31 cellular contexts compared by ENCODE assay signal in genomic region chr1:237467320-237467719, GRCh38.
"Had no signal": no experiment of that assay in that cellular context is flagged by ENCODE, and none has a peak within 500 bp of the region (broad histone marks: within the 10 kb centered on the region; RNA-seq: fewer than 3 reads in every experiment).

No MANE protein-coding gene starts in this region.

- FAIRE-seq: bronchial epithelial cell, K562 had no signal

- H3K4me3 ChIP-seq: K562, Peyer's patch, SJCRH30, SK-N-MC had no signal

- ATAC-seq: activated CD4-positive, alpha-beta T cell treated with anti-CD3 and anti-CD28 coated beads for 36 hours; activated CD4-positive, CD25-positive, alpha-beta regulatory T cell treated with anti-CD3 and anti-CD28 coated beads, Interleukin-2, amount 50 U/mL, for 24 hours; activated naive CD4-positive, alpha-beta T cell treated with anti-CD3 and anti-CD28 coated beads, Interleukin-2, amount 50 U/mL, for 72 hours; activated T-cell treated with anti-CD3 and anti-CD28 coated beads, Interleukin-2, amount 50 U/mL, for 4 hours; K562; PC-3; WTC11 had no signal

- H3K9me3 ChIP-seq: Peyer's patch, SJCRH30 had no signal

- H3K27me3 ChIP-seq: Peyer's patch, SJCRH30 had no signal

- H3K27ac ChIP-seq: Peyer's patch, SJCRH30, SK-N-MC had no signal

- DNase-seq: activated CD4-positive, alpha-beta T cell treated with anti-CD3 and anti-CD28 coated beads for 36 hours; activated CD4-positive, alpha-beta T cell treated with anti-CD3 and anti-CD28 coated beads, Interleukin-2, amount 10 ng/mL, durations not matched to agents 7 days and 5 days; activated CD4-positive, alpha-beta T cell treated with anti-CD3 and anti-CD28 coated beads, Interleukin-2, amount 50 U/mL, for 48 hours; activated CD8-positive, alpha-beta memory T cell treated with anti-CD3 and anti-CD28 coated beads, Interleukin-2, amount 50 U/mL, for 4 hours; activated gamma-delta T cell treated with Interleukin-2 at 50 U/mL for 16 hours; activated naive CD4-positive, alpha-beta T cell treated with anti-CD3 and anti-CD28 coated beads for 36 hours; activated T-cell treated with anti-CD3 and anti-CD28 coated beads for 4 hours; activated T-cell treated with anti-CD3 and anti-CD28 coated beads, Interleukin-2, amount 50 U/mL, for 4 hours; anterior cingulate cortex; IMR-90; NCI-H1092 treated with DMSO at 0.1 percent for 48 hours; NCI-H1417 treated with DMSO at 0.1 percent for 48 hours; NCI-H187 treated with DMSO at 0.1 percent for 48 hours; NCI-H2081; NCI-H2171 treated with DMSO at 0.1 percent for 48 hours; NCI-H2227 treated with DMSO at 0.1 percent for 48 hours; NCI-H446; NCI-H524; NCI-H69; NK-92 treated with Interleukin-12 subunit alpha and Interleukin-12 subunit beta, amount 100 ng/mL, for 24 hours; PC-3; Peyer's patch; RPMI8226; SHP77; SJCRH30 had no signal

- H3K36me3 ChIP-seq: Peyer's patch, SJCRH30 had no signal

- H3K4me1 ChIP-seq: Peyer's patch, SJCRH30 had no signal
